Comparison of ENCODE assay signal across 9 cellular contexts in the genomic region with DNA sequence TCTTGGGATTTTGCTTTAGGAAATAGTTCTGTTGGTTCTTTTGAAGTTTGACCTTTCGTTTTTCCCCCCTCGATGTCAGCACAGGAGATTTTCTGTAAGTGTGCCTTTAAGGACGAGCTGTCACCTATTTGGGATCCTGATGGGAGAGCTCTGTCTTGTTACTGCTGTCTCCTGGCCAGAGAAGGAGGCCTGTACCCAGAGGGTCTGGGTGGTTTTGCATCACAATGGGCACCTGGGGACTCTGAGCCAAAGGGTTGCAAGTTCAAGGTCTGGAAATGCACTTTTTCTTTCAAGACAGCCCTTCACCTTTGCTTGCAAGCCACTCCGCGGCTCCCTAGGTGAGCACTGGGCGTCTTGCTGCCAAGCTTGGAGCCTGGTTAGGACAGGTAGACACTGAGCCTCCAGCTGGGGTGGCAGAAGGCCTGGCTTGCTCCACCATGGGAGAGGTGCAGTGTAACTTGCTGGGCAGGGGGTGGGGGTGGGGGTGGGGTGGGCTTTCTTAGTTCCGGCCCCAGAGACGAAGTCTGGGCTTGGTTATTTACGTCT.
"Had no signal": no experiment of that assay in that cellular context is flagged by ENCODE, and none has a peak within 500 bp of the region (broad histone marks: within the 10 kb centered on the region; RNA-seq: fewer than 3 reads in every experiment).

No MANE protein-coding gene starts in this region.

- H3K27ac ChIP-seq: esophagus muscularis mucosa, neutrophil, right atrium auricular region, tibial nerve had no signal

- H3K36me3 ChIP-seq: brain microvascular endothelial cell, esophagus muscularis mucosa, neutrophil, right atrium auricular region, tibial nerve had no signal

- H3K9me3 Mint-ChIP-seq: activated naive CD4-positive, alpha-beta T cell treated with anti-CD3 and anti-CD28 coated beads, Interleukin-2, amount 50 U/mL, for 24 hours had no signal

- DNase-seq: activated effector memory CD4-positive, alpha-beta T cell treated with Interleukin-2 at 50 U/mL for 16 hours; brain microvascular endothelial cell; small intestine; T-helper 2 cell had no signal

- H3K4me3 ChIP-seq: esophagus muscularis mucosa, right atrium auricular region, tibial nerve had no signal

- H3K36me3 Mint-ChIP-seq: activated naive CD4-positive, alpha-beta T cell treated with anti-CD3 and anti-CD28 coated beads, Interleukin-2, amount 50 U/mL, for 24 hours had no signal

- H3K27ac Mint-ChIP-seq: activated naive CD4-positive, alpha-beta T cell treated with anti-CD3 and anti-CD28 coated beads, Interleukin-2, amount 50 U/mL, for 24 hours had no signal
